In genomic region chr19:39842693-39843435, GRCh38 we compare ENCODE assay signal across 12 cellular contexts. TPM values are rescaled to one million over a fixed set of nuclear protein-coding genes. Genes with fewer than 3 reads are reported as not detected.
DNase-seq lines count a peak whose midpoint lies in the region; ATAC-seq and TF ChIP-seq lines count a peak whose summit lies in the region.
"Had no signal": no experiment of that assay in that cellular context is flagged by ENCODE, and none has a peak within 500 bp of the region (broad histone marks: within the 10 kb centered on the region; RNA-seq: fewer than 3 reads in every experiment).

No MANE protein-coding gene starts in this region.

- no peak for TF ChIP-seq EP300 in transverse colon (IDR thresholded peaks at IDR 0.05; ENCODE audit: low read depth)

- peaks cover 42% of the 10 kb centered on the region for H3K4me1 ChIP-seq in CD4-positive, CD25-positive, alpha-beta regulatory T cell (ENCODE audit: control insufficient read depth, insufficient read depth, low read length, poor library complexity, severe bottlenecking)
- peaks cover 27% of the 10 kb centered on the region for H3K4me1 ChIP-seq in HUES64 (ENCODE audit: insufficient read depth, low read length)
- peaks cover 15 to 48% (median 28%) of the 10 kb centered on the region in 4 donors for H3K4me1 ChIP-seq in transverse colon

- H3K36me3 ChIP-seq in CD4-positive, CD25-positive, alpha-beta regulatory T cell (ENCODE audit: control insufficient read depth, insufficient read depth, low read length) = peaks cover 23% of the 10 kb centered on the region
- peaks cover 32% of the 10 kb centered on the region for H3K36me3 ChIP-seq in HUES64 (ENCODE audit: insufficient read depth, low read length)
- H3K36me3 ChIP-seq in MG63 = peaks cover 47% of the 10 kb centered on the region
- peaks cover 0 to 15% (median under 1%) of the 10 kb centered on the region in 4 donors for H3K36me3 ChIP-seq in transverse colon
- H3K36me3 ChIP-seq: ovary had no signal

- no peaks in the 10 kb centered on the region for H3K27me3 Mint-ChIP-seq in CD4-positive, CD25-positive, alpha-beta regulatory T cell
- no peaks in the 10 kb centered on the region for H3K27me3 Mint-ChIP-seq in activated naive CD8-positive, alpha-beta T cell
- no peaks in the 10 kb centered on the region for H3K27me3 Mint-ChIP-seq in nephron (ENCODE audit: low read depth)

- H3K4me3 Mint-ChIP-seq in CD4-positive, CD25-positive, alpha-beta regulatory T cell = peak overlapping the region; percentile 36 to 83 (median 58)
- H3K4me3 Mint-ChIP-seq in activated naive CD8-positive, alpha-beta T cell = peak overlapping the region; percentile 46
- H3K4me3 Mint-ChIP-seq in nephron = peak overlapping the region; percentile 6 to 14 (median 14)

- H3K27me3 ChIP-seq in CD4-positive, CD25-positive, alpha-beta regulatory T cell (ENCODE audit: control insufficient read depth, insufficient read depth, low read length) = no peaks in the 10 kb centered on the region
- H3K27me3 ChIP-seq in HUES64 (ENCODE audit: insufficient read depth, low read length) (no peaks in the 10 kb centered on the region), MG63 (no peaks in the 10 kb centered on the region), transverse colon (no peaks in the 10 kb centered on the region)
- H3K27me3 ChIP-seq: ovary had no signal

- no peak for TF ChIP-seq POLR2A in transverse colon (IDR thresholded peaks at IDR 0.05)

- H3K4me3 ChIP-seq in CD4-positive, CD25-positive, alpha-beta regulatory T cell (ENCODE audit: low read depth, low read length) = no peak overlapping the region
- H3K4me3 ChIP-seq in HUES64 (ENCODE audit: low read length) (no peak overlapping the region), MG63 (no peak overlapping the region; the same call in 1 of the 2 replicates), transverse colon (no peak overlapping the region)

- in situ Hi-C loops in transverse colon (cut with MboI; ENCODE audit: low pct_ligation_motif_present in 1 of 4, low pct_unique_long_range_greater_than_20kb in 1 of 4, low sequenced_read_pairs in 3 of 4) = loop anchor here in 2 of 4 donors (10.0 kb wide), 1 partner anchor 48 kb away; no protein-coding TSS in a partner anchor

- peaks cover 17 to 66% (median 44%) of the 10 kb centered on the region in 4 donors for H3K4me1 Mint-ChIP-seq in CD4-positive, CD25-positive, alpha-beta regulatory T cell
- H3K4me1 Mint-ChIP-seq in activated naive CD8-positive, alpha-beta T cell (ENCODE audit: low read depth) = peaks cover 47% of the 10 kb centered on the region
- peaks cover 66% of the 10 kb centered on the region for H3K4me1 Mint-ChIP-seq in nephron

- H3K36me3 Mint-ChIP-seq in CD4-positive, CD25-positive, alpha-beta regulatory T cell = peaks cover 9% of the 10 kb centered on the region
- H3K36me3 Mint-ChIP-seq in activated naive CD8-positive, alpha-beta T cell = peaks cover 11% of the 10 kb centered on the region
- peaks cover 16% of the 10 kb centered on the region for H3K36me3 Mint-ChIP-seq in nephron (ENCODE audit: low read depth)

- peak overlapping the region in 2 of 3 donors; percentile 55 to 80 for H3K27ac Mint-ChIP-seq in CD4-positive, CD25-positive, alpha-beta regulatory T cell
- no peak overlapping the region for H3K27ac Mint-ChIP-seq in activated naive CD8-positive, alpha-beta T cell
- H3K27ac Mint-ChIP-seq in nephron = peak overlapping the region; percentile 17 to 73 (median 20)

- intact Hi-C loops in transverse colon (cut with DNase I; ENCODE audit: low total_unique reads) = no loop called here

- H3K9me3 ChIP-seq in CD4-positive, CD25-positive, alpha-beta regulatory T cell (ENCODE audit: control insufficient read depth in 2 of 2, low read length in 2 of 2) = no peaks in the 10 kb centered on the region
- H3K9me3 ChIP-seq in HUES64 (ENCODE audit: insufficient read depth, low read depth, low read length) (no peaks in the 10 kb centered on the region), MG63 (no peaks in the 10 kb centered on the region), transverse colon (no peaks in the 10 kb centered on the region)
- H3K9me3 ChIP-seq: ovary had no signal

- no peak overlapping the region for H3K27ac ChIP-seq in CD4-positive, CD25-positive, alpha-beta regulatory T cell (ENCODE audit: insufficient read depth, low read length, poor library complexity, severe bottlenecking)
- H3K27ac ChIP-seq in HUES64 (ENCODE audit: low read depth, low read length) = no peak overlapping the region
- H3K27ac ChIP-seq in transverse colon = no peak overlapping the region
- H3K27ac ChIP-seq: epithelial cell of prostate had no signal

- WGBS in HUES64 = 94% methylated on average over 7 of the region's 7 CpGs
- 70 to 85% methylated on average over 3 to 7 of the region's 7 CpGs for WGBS in transverse colon (ENCODE audit: low coverage in 1 of 2), 2 donors

- no peaks in the 10 kb centered on the region for H3K9me3 Mint-ChIP-seq in CD4-positive, CD25-positive, alpha-beta regulatory T cell
- H3K9me3 Mint-ChIP-seq in activated naive CD8-positive, alpha-beta T cell (ENCODE audit: low read depth) = no peaks in the 10 kb centered on the region
- H3K9me3 Mint-ChIP-seq in nephron = no peaks in the 10 kb centered on the region

- no peak for ATAC-seq in CD4-positive, CD25-positive, alpha-beta regulatory T cell (ENCODE audit: low read depth in 2 of 2)
- ATAC-seq in HG03378 (IDR thresholded peaks at IDR 0.05; ENCODE audit: unreplicated experiment) = no peak

- no peak for TF ChIP-seq CTCF in nephron (IDR thresholded peaks at IDR 0.05; ENCODE audit: unreplicated experiment in 3 of 3)
- TF ChIP-seq CTCF in transverse colon (IDR thresholded peaks at IDR 0.05) = no peak

- DNase-seq in CD4-positive, CD25-positive, alpha-beta regulatory T cell = no peak
- DNase-seq in NCI-H82 (lab: John Stamatoyannopoulos, UW) = no peak
- DNase-seq in MG63 = no peak
- no peak for DNase-seq in transverse colon
- DNase-seq: amygdala; NK-92 treated with Interleukin-12 subunit alpha and Interleukin-12 subunit beta, amount 100 ng/mL, for 24 hours; ovary had no signal

- H3K9ac ChIP-seq in HUES64 (ENCODE audit: low read depth, low read length) = peak overlapping the region; percentile 54

RNA-seq across cellular contexts. Expression of gene FBL, which starts 3.3 kb away (rescaled TPM):
- 194 TPM for total RNA-seq in CD4-positive, CD25-positive, alpha-beta regulatory T cell
- 100 to 1,000 TPM; 142 to 186 (median 166) TPM for polyA plus RNA-seq in CD4-positive, CD25-positive, alpha-beta regulatory T cell
- polyA plus RNA-seq in HUES64 (2013, experiment 1 of 2) = 368 TPM
- polyA plus RNA-seq in HUES64 (2013, experiment 2 of 2) = 378 TPM
- total RNA-seq in MG63 (2014; rRNA removed; shearing (Covaris generic); ENCODE audit: low replicate concordance) = 496 and 588 TPM in 2 replicates
- total RNA-seq in transverse colon = 100 to 1,000 TPM in 1 of 4 donors, 10 to 100 TPM in 3; 20.6 to 107 (median 62.6) TPM

RNA-seq across cellular contexts. Expression of gene DYRK1B, which starts 8.9 kb away (rescaled TPM):
- total RNA-seq in CD4-positive, CD25-positive, alpha-beta regulatory T cell = 32.6 TPM
- polyA plus RNA-seq in CD4-positive, CD25-positive, alpha-beta regulatory T cell = 10 to 100 TPM in 3 of 4 donors, 1 to 10 TPM in 1; 7.2 to 12.8 (median 10.5) TPM
- 9.5 TPM for polyA plus RNA-seq in HUES64 (2013, experiment 1 of 2)
- polyA plus RNA-seq in HUES64 (2013, experiment 2 of 2) = 12.9 TPM
- 0.30 and 0.81 TPM in 2 replicates for total RNA-seq in MG63 (2014; rRNA removed; shearing (Covaris generic); ENCODE audit: low replicate concordance)
- total RNA-seq in transverse colon = 10 to 100 TPM; 13.3 to 16.1 (median 15.1) TPM
